ENCODE assay signal across 8 cellular contexts in the genomic region with DNA sequence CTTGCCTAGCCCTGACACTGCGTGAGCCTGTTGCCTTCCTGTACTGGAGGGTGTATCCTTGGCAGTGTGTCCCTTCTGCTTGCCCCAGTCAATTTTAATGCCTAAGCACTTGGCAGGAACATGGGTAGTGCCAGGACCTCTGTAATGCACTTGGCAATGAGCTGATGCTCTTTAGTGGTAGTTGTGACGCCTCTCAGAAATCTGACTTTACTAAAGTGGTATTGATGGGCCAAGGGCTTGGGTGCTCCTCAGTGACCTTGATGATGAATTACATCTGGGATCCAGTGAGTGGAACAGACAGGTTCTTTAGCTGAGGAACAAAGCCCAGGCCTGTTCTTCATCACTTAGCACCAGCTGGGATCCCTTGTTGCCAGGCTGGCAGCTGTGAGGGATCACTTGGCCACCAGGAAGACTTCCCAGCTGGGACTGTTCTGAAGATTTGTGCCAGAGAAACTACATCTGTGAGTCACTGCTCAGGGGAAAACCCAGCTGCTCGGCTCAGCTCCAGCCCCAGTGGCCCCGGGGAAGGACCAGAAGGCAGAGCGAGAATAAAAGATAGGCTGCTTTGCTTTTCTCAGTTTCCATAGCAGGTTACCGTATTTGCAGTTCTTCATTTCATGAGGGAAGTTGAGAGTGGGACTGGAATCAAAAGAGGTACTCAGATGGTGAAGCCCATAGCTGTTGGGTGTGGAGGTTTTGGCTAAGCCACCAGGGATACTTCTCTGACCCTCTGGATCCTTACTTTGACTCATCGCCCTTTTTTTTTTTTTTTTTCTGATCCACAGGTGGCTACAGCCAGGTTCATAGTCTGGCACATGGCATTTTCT. TPM values are rescaled to one million over a fixed set of nuclear protein-coding genes. Genes with fewer than 3 reads are reported as not detected.
A peak's percentile ranks its signal among the peaks of the same experiment; 100 is the strongest.
DNase-seq lines count a peak whose midpoint lies in the region; ATAC-seq, FAIRE-seq and TF ChIP-seq lines count a peak whose summit lies in the region.

No MANE protein-coding gene starts in this region.

- ATAC-seq in GM18858 (IDR thresholded peaks at IDR 0.05; ENCODE audit: unreplicated experiment) (peak; percentile 57), HG02870 (IDR thresholded peaks at IDR 0.05; ENCODE audit: unreplicated experiment) (peak; percentile 76)
- peak; percentile 63 to 77 for ATAC-seq in activated naive CD4-positive, alpha-beta T cell treated with anti-CD3 and anti-CD28 coated beads, Interleukin-2, amount 50 U/mL, for 72 hours

- H3K4me3 Mint-ChIP-seq in endothelial cell (ENCODE audit: unreplicated experiment): no peak overlapping the region

- no peak for FAIRE-seq in RCC 7860 (lab: Jason Lieb, UNC)

- H3K27ac Mint-ChIP-seq in activated naive CD4-positive, alpha-beta T cell treated with anti-CD3 and anti-CD28 coated beads, Interleukin-2, amount 50 U/mL, for 72 hours: peak overlapping the region; percentile 85 to 98
- no peak overlapping the region for H3K27ac Mint-ChIP-seq in endothelial cell (ENCODE audit: unreplicated experiment)

- H3K27me3 Mint-ChIP-seq in endothelial cell (ENCODE audit: unreplicated experiment): no peaks in the 10 kb centered on the region

- H3K9me3 Mint-ChIP-seq in activated naive CD4-positive, alpha-beta T cell treated with anti-CD3 and anti-CD28 coated beads, Interleukin-2, amount 50 U/mL, for 72 hours: peaks cover 0 to 4% of the 10 kb centered on the region in 2 donors
- H3K9me3 Mint-ChIP-seq in endothelial cell (ENCODE audit: unreplicated experiment): no peaks in the 10 kb centered on the region

- peak; percentile 51 for DNase-seq in RCC 7860 (ENCODE audit: low spot score)
- peak; percentile 66 to 85 for DNase-seq in activated naive CD4-positive, alpha-beta T cell treated with anti-CD3 and anti-CD28 coated beads, Interleukin-2, amount 50 U/mL, for 72 hours (ENCODE audit: low spot score in 2 of 2)
- peak; percentile 12 for DNase-seq in iris pigment epithelial cell (ENCODE audit: low read depth)
- DNase-seq in stimulated activated CD8-positive, alpha-beta memory T cell treated with anti-CD3 and anti-CD28 coated beads, Interleukin-12 subunit alpha, Interleukin-12 subunit beta, amount 100 ng/mL, for 24 hours (ENCODE audit: extremely low read depth): peak; percentile 57
- no peak for DNase-seq in NCI-H2081 (lab: John Stamatoyannopoulos, UW)
- no peak for DNase-seq in endothelial cell (ENCODE audit: low spot score)

- TF ChIP-seq CTCF in endothelial cell (IDR thresholded peaks at IDR 0.05; ENCODE audit: unreplicated experiment): no peak

- no peaks in the 10 kb centered on the region for H3K4me1 Mint-ChIP-seq in endothelial cell (ENCODE audit: unreplicated experiment)

- peaks cover 0 to 1% of the 10 kb centered on the region in 2 donors for H3K36me3 Mint-ChIP-seq in activated naive CD4-positive, alpha-beta T cell treated with anti-CD3 and anti-CD28 coated beads, Interleukin-2, amount 50 U/mL, for 72 hours
- H3K36me3 Mint-ChIP-seq in endothelial cell (ENCODE audit: low read depth, unreplicated experiment): no peaks in the 10 kb centered on the region

RNA-seq across cellular contexts. Expression of a gene that starts 28.5 kb away (rescaled TPM):
- total RNA-seq in activated naive CD4-positive, alpha-beta T cell treated with anti-CD3 and anti-CD28 coated beads, Interleukin-2, amount 50 U/mL, for 72 hours: under 1 TPM in 1 of 2 donors, not detected in 1; 0.76 TPM
- total RNA-seq in endothelial cell (ENCODE audit: unreplicated experiment): 0.23 TPM

RNA-seq across cellular contexts. Expression of a gene that starts 40.1 kb away (rescaled TPM):
- 10 to 100 TPM in 1 of 2 donors, 1 to 10 TPM in 1; 9.1 to 34.7 TPM for total RNA-seq in activated naive CD4-positive, alpha-beta T cell treated with anti-CD3 and anti-CD28 coated beads, Interleukin-2, amount 50 U/mL, for 72 hours
- total RNA-seq in endothelial cell (ENCODE audit: unreplicated experiment): 0.26 TPM

Comparison
In these comparisons a context has a peak if more than half of its experiments do, and no peak if none do; other contexts are left out.
1. DNase-seq: peak in RCC 7860 (single experiment), activated naive CD4-positive, alpha-beta T cell treated with anti-CD3 and anti-CD28 coated beads, Interleukin-2, amount 50 U/mL, for 72 hours (2 of 2), iris pigment epithelial cell (single experiment) and stimulated activated CD8-positive, alpha-beta memory T cell treated with anti-CD3 and anti-CD28 coated beads, Interleukin-12 subunit alpha, Interleukin-12 subunit beta, amount 100 ng/mL, for 24 hours (single experiment); none in NCI-H2081 (0 of 2) and endothelial cell (single experiment).
2. Peak in every context shown above with its lines, with median percentiles within 50 percentile points of each other: ATAC-seq.